1 cellular context compared by ENCODE assay signal in the genomic region with DNA sequence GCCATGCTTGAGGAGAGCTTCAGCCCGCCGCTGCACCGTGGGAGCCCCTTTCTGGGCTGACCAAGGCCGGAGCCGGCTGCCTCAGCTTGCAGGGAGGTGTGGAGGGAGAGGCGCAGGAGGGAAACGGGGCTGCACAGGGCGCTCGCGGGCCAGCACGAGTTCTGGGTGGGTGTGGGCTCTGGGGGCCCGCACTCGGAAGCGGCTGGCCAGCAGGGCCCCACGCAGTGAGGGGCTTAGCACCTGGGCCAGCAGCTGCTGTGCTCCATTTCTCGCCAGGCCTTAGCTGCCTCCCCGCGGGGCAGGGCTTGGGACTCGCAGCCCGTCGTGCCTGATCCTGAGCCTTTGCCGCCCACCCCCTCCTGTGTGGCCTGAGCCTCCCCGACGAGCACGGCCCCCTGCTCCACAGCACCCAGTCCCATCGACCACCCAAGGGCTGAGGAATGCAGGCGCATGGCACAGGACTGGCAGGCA.
TF ChIP-seq lines count a peak whose summit lies in the region.

No MANE protein-coding gene starts in this region.

TF ChIP-seq in SK-N-SH treated with all-trans-retinoic acid at 6 μM for 48 hours, 23 proteins besides CTCF, POLR2A, EP300 and RAD21 (continued from another document):
- TF ChIP-seq, protein P1, sequence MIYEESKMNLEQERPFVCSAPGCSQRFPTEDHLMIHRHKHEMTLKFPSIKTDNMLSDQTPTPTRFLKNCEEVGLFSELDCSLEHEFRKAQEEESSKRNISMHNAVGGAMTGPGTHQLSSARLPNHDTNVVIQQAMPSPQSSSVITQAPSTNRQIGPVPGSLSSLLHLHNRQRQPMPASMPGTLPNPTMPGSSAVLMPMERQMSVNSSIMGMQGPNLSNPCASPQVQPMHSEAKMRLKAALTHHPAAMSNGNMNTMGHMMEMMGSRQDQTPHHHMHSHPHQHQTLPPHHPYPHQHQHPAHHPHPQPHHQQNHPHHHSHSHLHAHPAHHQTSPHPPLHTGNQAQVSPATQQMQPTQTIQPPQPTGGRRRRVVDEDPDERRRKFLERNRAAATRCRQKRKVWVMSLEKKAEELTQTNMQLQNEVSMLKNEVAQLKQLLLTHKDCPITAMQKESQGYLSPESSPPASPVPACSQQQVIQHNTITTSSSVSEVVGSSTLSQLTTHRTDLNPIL (CRISPR knock-in tag; IDR thresholded peaks at IDR 0.05; ENCODE audit: low read depth): no peak
- TF ChIP-seq ZFP30 (CRISPR knock-in tag; IDR thresholded peaks at IDR 0.05) (no peak), TSHZ2 (CRISPR knock-in tag; IDR thresholded peaks at IDR 0.05) (no peak), OSR1 (CRISPR knock-in tag; IDR thresholded peaks at IDR 0.05) (no peak), ARNTL (CRISPR knock-in tag; IDR thresholded peaks at IDR 0.05; ENCODE audit: borderline replicate concordance, low read depth) (no peak), TOX (CRISPR knock-in tag; IDR thresholded peaks at IDR 0.05; ENCODE audit: borderline replicate concordance) (no peak), ISL1 (CRISPR knock-in tag; IDR thresholded peaks at IDR 0.05) (no peak), ZFP3 (CRISPR knock-in tag; IDR thresholded peaks at IDR 0.05) (no peak), ESRRG (CRISPR knock-in tag; IDR thresholded peaks at IDR 0.05) (no peak), GLIS3 (CRISPR knock-in tag; IDR thresholded peaks at IDR 0.05) (no peak), CSDC2 (CRISPR knock-in tag; IDR thresholded peaks at IDR 0.05) (no peak), ZNF565 (CRISPR knock-in tag; conservative IDR thresholded peaks at IDR 0.05; ENCODE audit: low read depth) (no peak), BACH2 (CRISPR knock-in tag; IDR thresholded peaks at IDR 0.05; ENCODE audit: borderline replicate concordance) (no peak)
TF ChIP-seq in SK-N-SH treated with all-trans-retinoic acid at 6 μM for 48 hours: peak in this region for 0.
